In the genomic region with DNA sequence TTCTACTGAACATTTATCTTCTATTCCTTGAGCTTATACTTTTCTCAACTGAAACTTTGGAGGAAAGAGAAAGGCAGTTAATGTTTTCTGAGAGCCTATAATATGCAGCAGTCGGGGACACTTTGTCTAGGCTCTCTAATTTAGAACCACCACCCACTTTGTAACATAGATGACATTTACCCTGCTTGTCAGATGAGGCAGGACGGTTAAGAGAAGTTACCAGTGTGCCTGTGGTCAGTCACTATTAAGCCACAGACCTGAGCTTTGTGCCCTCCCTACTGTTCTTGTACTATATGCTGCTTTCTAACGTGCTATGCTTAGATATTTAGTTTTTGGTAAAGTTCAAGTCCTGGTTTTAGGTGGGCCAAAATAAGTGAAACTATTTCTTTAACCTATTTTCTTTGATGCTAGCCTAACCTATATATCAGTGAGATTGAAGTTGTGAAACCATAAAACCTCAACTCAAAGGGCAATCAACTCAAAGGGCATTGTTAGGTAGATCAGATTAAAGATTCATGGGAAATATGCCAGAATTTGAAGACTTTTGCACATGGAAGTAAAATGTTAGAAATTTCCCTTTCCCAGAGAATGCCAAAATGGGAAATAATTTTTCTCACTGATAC, we compare ENCODE assay signal across 22 cellular contexts.
A peak's percentile ranks its signal among the peaks of the same experiment; 100 is the strongest.
DNase-seq lines count a peak whose midpoint lies in the region; ATAC-seq and TF ChIP-seq lines count a peak whose summit lies in the region.
"Had no signal": no experiment of that assay in that cellular context is flagged by ENCODE, and none has a peak within 500 bp of the region (broad histone marks: within the 10 kb centered on the region; RNA-seq: fewer than 3 reads in every experiment).

No MANE protein-coding gene starts in this region.

- H3K14ac ChIP-seq in neuronal stem cell (ENCODE audit: low read length), result no peak overlapping the region

- no peak overlapping the region for H3K9ac ChIP-seq in Loucy (ENCODE audit: low read depth, low read length, poor library complexity, severe bottlenecking)
- H3K9ac ChIP-seq in neuronal stem cell (ENCODE audit: low read depth, low read length, poor library complexity), result no peak overlapping the region
- H3K9ac ChIP-seq: KMS-11 had no signal

- intact Hi-C loops in CD14-positive monocyte (cut with micrococcal nuclease), result no loop called here

- no peak overlapping the region for H3K4me2 ChIP-seq in Loucy (ENCODE audit: low read depth, low read length, poor library complexity, severe bottlenecking)
- no peak overlapping the region for H3K4me2 ChIP-seq in hepatocyte
- no peak overlapping the region for H3K4me2 ChIP-seq in osteoblast (ENCODE audit: insufficient read depth, low read length)
- H3K4me2 ChIP-seq in neuronal stem cell (ENCODE audit: insufficient read depth, low read length, poor library complexity, severe bottlenecking), result no peak overlapping the region
- H3K4me2 ChIP-seq: KMS-11 had no signal

- H3K9me2 ChIP-seq in Loucy (replicated peaks; ENCODE audit: low read depth, low read length), result no peaks in the 10 kb centered on the region
- no peaks in the 10 kb centered on the region for H3K9me2 ChIP-seq in hepatocyte (replicated peaks; ENCODE audit: insufficient read depth)

- no peak overlapping the region for H3K18ac ChIP-seq in neuronal stem cell (ENCODE audit: low read length)

- H3K27ac ChIP-seq in hepatocyte, result peak overlapping the region; percentile 18
- H3K27ac ChIP-seq in osteoblast (ENCODE audit: low read depth, low read length), result no peak overlapping the region
- no peak overlapping the region for H3K27ac ChIP-seq in neuronal stem cell (replicated peaks; ENCODE audit: low read length)
- H3K27ac ChIP-seq: brain microvascular endothelial cell, KMS-11, pancreas, thoracic aorta had no signal

- H3K27ac Mint-ChIP-seq in CD14-positive monocyte, result peak overlapping the region in 4 of 7 donors; percentile 6 to 73 (median 40)
- no peak overlapping the region for H3K27ac Mint-ChIP-seq in activated naive CD4-positive, alpha-beta T cell treated with anti-CD3 and anti-CD28 coated beads, Interleukin-2, amount 50 U/mL, for 72 hours
- H3K27ac Mint-ChIP-seq: activated CD4-positive, alpha-beta T cell treated with anti-CD3 and anti-CD28 coated beads for 36 hours; activated T-helper 2 cell treated with anti-CD3 and anti-CD28 coated beads, Interferon-gamma antibody, Interleukin-2, Interleukin-4, amounts not matched to agents 10 μg/mL and 5 μg/mL and 100 μg/mL, durations not matched to agents 14 hours and 24 hours and 36 hours had no signal

- H3K4me1 ChIP-seq in Loucy (ENCODE audit: insufficient read depth, low read length, poor library complexity, severe bottlenecking) (peaks cover 21% of the 10 kb centered on the region), hepatocyte (ENCODE audit: insufficient read depth) (peaks cover 3% of the 10 kb centered on the region), osteoblast (ENCODE audit: insufficient read depth, low read length) (peaks cover 20% of the 10 kb centered on the region), neuronal stem cell (ENCODE audit: control insufficient read depth in 2 of 2, insufficient read depth in 1 of 2, low read depth in 1 of 2, low read length in 2 of 2) (peaks cover 0 to 14% of the 10 kb centered on the region in 2 donors)

- no peak overlapping the region for H2BK12ac ChIP-seq in neuronal stem cell (ENCODE audit: low read length)

- no peaks in the 10 kb centered on the region for H3K9me3 ChIP-seq in Loucy (ENCODE audit: insufficient read depth, low read depth, low read length)
- no peaks in the 10 kb centered on the region for H3K9me3 ChIP-seq in hepatocyte (ENCODE audit: low read depth)
- H3K9me3 ChIP-seq in osteoblast (ENCODE audit: low read depth, low read length), result no peaks in the 10 kb centered on the region
- no peaks in the 10 kb centered on the region for H3K9me3 ChIP-seq in neuronal stem cell (replicated peaks in 1 of 2; ENCODE audit: control insufficient read depth in 2 of 2, insufficient read depth in 1 of 2, low read depth in 1 of 2, low read length in 2 of 2)
- H3K9me3 ChIP-seq: pancreas, thoracic aorta had no signal

- no peaks in the 10 kb centered on the region for H3K79me1 ChIP-seq in neuronal stem cell (ENCODE audit: low read depth, low read length)

- H3K27me3 ChIP-seq in Loucy (ENCODE audit: insufficient read depth, low read length, poor library complexity, severe bottlenecking), result no peaks in the 10 kb centered on the region
- no peaks in the 10 kb centered on the region for H3K27me3 ChIP-seq in hepatocyte
- no peaks in the 10 kb centered on the region for H3K27me3 ChIP-seq in osteoblast (ENCODE audit: insufficient read depth, low read length)
- H3K27me3 ChIP-seq in neuronal stem cell (ENCODE audit: control insufficient read depth in 3 of 3, insufficient read depth in 3 of 3, low read depth in 1 of 3, low read length in 3 of 3), result no peaks in the 10 kb centered on the region
- H3K27me3 ChIP-seq: brain microvascular endothelial cell, pancreas had no signal

- DNase-seq in CD14-positive monocyte (ENCODE audit: low spot score) (no peak), hepatocyte (ENCODE audit: low spot score) (no peak), osteoblast (ENCODE audit: insufficient read length, low spot score, missing footprints) (no peak), neuronal stem cell (ENCODE audit: low spot score) (no peak)
- DNase-seq in activated naive CD4-positive, alpha-beta T cell treated with anti-CD3 and anti-CD28 coated beads, Interleukin-2, amount 50 U/mL, for 72 hours (ENCODE audit: low spot score in 2 of 2), result no peak
- DNase-seq: activated CD4-positive, alpha-beta T cell treated with anti-CD3 and anti-CD28 coated beads for 36 hours; brain microvascular endothelial cell; CD4-positive, alpha-beta memory T cell; GDM1; GOT3; left ventricle myocardium superior; NCI-H1105; NCI-H2081; pancreas; Right ventricle myocardium superior had no signal

- H3K4ac ChIP-seq in neuronal stem cell (ENCODE audit: low read length), result no peak overlapping the region

- ATAC-seq in activated naive CD4-positive, alpha-beta T cell treated with anti-CD3 and anti-CD28 coated beads, Interleukin-2, amount 50 U/mL, for 72 hours, result no peak
- no peak for ATAC-seq in GM21526 (IDR thresholded peaks at IDR 0.05; ENCODE audit: low FRiP score, unreplicated experiment)
- ATAC-seq in HG02981 (IDR thresholded peaks at IDR 0.05; ENCODE audit: unreplicated experiment), result no peak
- ATAC-seq: activated CD4-positive, alpha-beta T cell treated with anti-CD3 and anti-CD28 coated beads for 36 hours; left ventricle myocardium superior; sciatic nerve had no signal

- H4K20me1 ChIP-seq in Loucy (ENCODE audit: insufficient read depth, low read length, poor library complexity, severe bottlenecking), result no peaks in the 10 kb centered on the region
- H4K20me1 ChIP-seq in hepatocyte (ENCODE audit: insufficient read depth, poor library complexity, severe bottlenecking), result no peaks in the 10 kb centered on the region
- no peaks in the 10 kb centered on the region for H4K20me1 ChIP-seq in osteoblast (ENCODE audit: insufficient read depth, low read length)

- no peak overlapping the region for H3K4me3 ChIP-seq in Loucy (ENCODE audit: low read length, poor library complexity, severe bottlenecking)
- H3K4me3 ChIP-seq in hepatocyte, result no peak overlapping the region
- H3K4me3 ChIP-seq in osteoblast (ENCODE audit: insufficient read depth, low read length), result no peak overlapping the region
- H3K4me3 ChIP-seq in neuronal stem cell (ENCODE audit: low read length in 2 of 2), result no peak overlapping the region
- H3K4me3 ChIP-seq: pancreas, thoracic aorta had no signal

- 0 out of 2 replicates have a peak overlapping the region, but pooled peaks have one; percentile 8 for H2AFZ ChIP-seq in Loucy (ENCODE audit: low read length)
- no peak overlapping the region for H2AFZ ChIP-seq in hepatocyte
- H2AFZ ChIP-seq in osteoblast (ENCODE audit: low read length), result peak overlapping the region; percentile 63
- H2AFZ ChIP-seq in neuronal stem cell (ENCODE audit: low read length), result no peak overlapping the region

- H2BK5ac ChIP-seq in neuronal stem cell (ENCODE audit: low read length), result no peak overlapping the region

- no peak overlapping the region for H4K91ac ChIP-seq in neuronal stem cell (ENCODE audit: low read depth, low read length, poor library complexity)

- no peak for TF ChIP-seq CTCF in CD14-positive monocyte (IDR thresholded peaks at IDR 0.05)
- TF ChIP-seq CTCF in Loucy (conservative IDR thresholded peaks at IDR 0.05; ENCODE audit: low read length), result no peak
- TF ChIP-seq CTCF in hepatocyte (IDR thresholded peaks at IDR 0.05; ENCODE audit: poor library complexity), result no peak
- TF ChIP-seq CTCF in osteoblast (IDR thresholded peaks at IDR 0.05; ENCODE audit: extremely low read depth, low read depth, low read length), result no peak

- H3K4me1 Mint-ChIP-seq in CD14-positive monocyte, result peaks cover 41% of the 10 kb centered on the region

- H2BK120ac ChIP-seq in neuronal stem cell (ENCODE audit: low read depth, low read length), result no peak overlapping the region

- peaks cover 0 to 5% (median 0%) of the 10 kb centered on the region in 7 donors for H3K9me3 Mint-ChIP-seq in CD14-positive monocyte
- no peaks in the 10 kb centered on the region for H3K9me3 Mint-ChIP-seq in activated naive CD4-positive, alpha-beta T cell treated with anti-CD3 and anti-CD28 coated beads, Interleukin-2, amount 50 U/mL, for 72 hours
- H3K9me3 Mint-ChIP-seq: activated T-helper 2 cell treated with anti-CD3 and anti-CD28 coated beads, Interferon-gamma antibody, Interleukin-2, Interleukin-4, amounts not matched to agents 10 μg/mL and 5 μg/mL and 100 μg/mL, durations not matched to agents 14 hours and 24 hours and 36 hours had no signal

- H3K79me2 ChIP-seq in Loucy (ENCODE audit: insufficient read depth, low read length), result no peaks in the 10 kb centered on the region
- no peaks in the 10 kb centered on the region for H3K79me2 ChIP-seq in hepatocyte
- H3K79me2 ChIP-seq in osteoblast (ENCODE audit: insufficient read depth, low read length), result no peaks in the 10 kb centered on the region

- 69% methylated on average over 3 of the region's 3 CpGs for WGBS in hepatocyte (ENCODE audit: low lambda C conversion rate, missing lambda C conversion rate)
- WGBS in neuronal stem cell (ENCODE audit: extremely low coverage in 2 of 2, insufficient read length in 2 of 2, insufficient replicate concordance in 1 of 2), 2 donors, result no CpG with 5 or more reads among the region's 3 CpGs

- H3K4me3 Mint-ChIP-seq in CD14-positive monocyte, result no peak overlapping the region
- H3K4me3 Mint-ChIP-seq: activated CD4-positive, alpha-beta T cell treated with anti-CD3 and anti-CD28 coated beads for 36 hours had no signal

- no peaks in the 10 kb centered on the region for H3F3A ChIP-seq in Loucy (ENCODE audit: low read depth)

- no peak overlapping the region for H3K23ac ChIP-seq in neuronal stem cell (ENCODE audit: low read depth, low read length, poor library complexity)

- H2AK5ac ChIP-seq in neuronal stem cell (ENCODE audit: low read depth, low read length), result no peak overlapping the region

- H3K27me3 Mint-ChIP-seq in CD14-positive monocyte (ENCODE audit: low read depth in 3 of 3), result no peaks in the 10 kb centered on the region

- H4K8ac ChIP-seq in neuronal stem cell (ENCODE audit: low read depth, low read length), result no peak overlapping the region

- peaks cover 2 to 4% of the 10 kb centered on the region in 2 donors for H3K36me3 Mint-ChIP-seq in CD14-positive monocyte
- no peaks in the 10 kb centered on the region for H3K36me3 Mint-ChIP-seq in activated naive CD4-positive, alpha-beta T cell treated with anti-CD3 and anti-CD28 coated beads, Interleukin-2, amount 50 U/mL, for 72 hours
- H3K36me3 Mint-ChIP-seq: CD4-positive, alpha-beta memory T cell had no signal

- no peak overlapping the region for H2BK15ac ChIP-seq in neuronal stem cell (ENCODE audit: low read length)

- H3K36me3 ChIP-seq in Loucy (ENCODE audit: insufficient read depth, low read length), result no peaks in the 10 kb centered on the region
- no peaks in the 10 kb centered on the region for H3K36me3 ChIP-seq in hepatocyte (replicated peaks; ENCODE audit: insufficient read depth, low read depth)
- no peaks in the 10 kb centered on the region for H3K36me3 ChIP-seq in osteoblast (ENCODE audit: insufficient read depth, low read length)
- H3K36me3 ChIP-seq in neuronal stem cell (replicated peaks in 1 of 2; ENCODE audit: control insufficient read depth in 2 of 2, insufficient read depth in 2 of 2, low read length in 2 of 2), result no peaks in the 10 kb centered on the region
- H3K36me3 ChIP-seq: brain microvascular endothelial cell, pancreas, thoracic aorta had no signal

Comparison
In these comparisons a context has a peak if more than half of its experiments do, and no peak if none do; other contexts are left out.
1. H3K27ac Mint-ChIP-seq: peak in CD14-positive monocyte (4 of 7); none in activated naive CD4-positive, alpha-beta T cell treated with anti-CD3 and anti-CD28 coated beads, Interleukin-2, amount 50 U/mL, for 72 hours (0 of 2).
2. H2AFZ ChIP-seq: peak in Loucy (single experiment) and osteoblast (single experiment); none in hepatocyte (single experiment) and neuronal stem cell (single experiment).